Comparison of ENCODE assay signal across 8 cellular contexts in the genomic region with DNA sequence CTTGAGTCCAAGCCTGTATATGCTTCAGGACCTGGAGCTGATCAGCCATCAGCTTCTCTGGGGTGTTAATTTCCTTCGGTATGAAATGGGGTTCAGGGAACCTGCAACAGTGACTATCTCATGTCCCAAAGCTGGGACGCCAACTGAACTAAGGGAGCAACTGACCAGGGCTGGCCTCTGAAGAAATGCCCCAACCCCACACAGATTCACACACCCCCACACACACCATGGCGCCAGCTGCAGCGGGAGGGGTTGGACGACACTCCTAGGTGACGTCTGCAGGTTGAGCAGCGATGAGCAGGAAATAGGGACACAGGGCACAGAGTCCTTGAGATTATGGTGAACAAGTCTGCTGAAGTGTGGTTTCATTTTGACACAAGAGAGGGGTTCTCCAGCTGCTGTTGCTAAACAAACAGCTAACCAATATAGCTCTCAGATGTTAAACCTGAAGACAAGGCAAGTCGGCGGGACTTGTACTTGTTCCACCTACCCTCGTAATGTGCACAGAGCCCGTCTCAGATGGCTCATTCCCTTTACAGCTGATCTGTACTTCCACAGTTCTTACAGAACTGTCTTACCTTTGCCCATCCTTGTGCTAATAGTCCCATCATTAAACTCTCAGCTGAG. TPM values are rescaled to one million over a fixed set of nuclear protein-coding genes. Genes with fewer than 3 reads are reported as not detected.
A peak's percentile ranks its signal among the peaks of the same experiment; 100 is the strongest.
DNase-seq lines count a peak whose midpoint lies in the region; ATAC-seq and FAIRE-seq lines count a peak whose summit lies in the region.
"Had no signal": no experiment of that assay in that cellular context is flagged by ENCODE, and none has a peak within 500 bp of the region (broad histone marks: within the 10 kb centered on the region; RNA-seq: fewer than 3 reads in every experiment).

No MANE protein-coding gene starts in this region.

- WGBS in small intestine, 3 donors = 1 to 43% (median 18%) methylated on average over 11 of the region's 11 CpGs

- H3K9me3 ChIP-seq in small intestine (ENCODE audit: control insufficient read depth, low read depth) = no peaks in the 10 kb centered on the region

- H3K4me3 ChIP-seq in small intestine (ENCODE audit: low read depth in 1 of 2, low read length in 2 of 2) = peak overlapping the region in 1 of 2 donors; percentile 46
- H3K4me3 ChIP-seq: SK-N-MC had no signal

- ATAC-seq in GM19043 (IDR thresholded peaks at IDR 0.05; ENCODE audit: low read depth, unreplicated experiment) (peak; percentile 89), HG02885 (IDR thresholded peaks at IDR 0.05; ENCODE audit: poor library complexity, unreplicated experiment) (peak; percentile 91)

- H3K36me3 ChIP-seq in small intestine (ENCODE audit: control insufficient read depth in 2 of 2, insufficient read depth in 2 of 2, low read length in 2 of 2) = no peaks in the 10 kb centered on the region

- FAIRE-seq in small intestine (lab: Jason Lieb, UNC) = no peak

- no peaks in the 10 kb centered on the region for H3K4me1 ChIP-seq in small intestine (ENCODE audit: control insufficient read depth in 2 of 2, insufficient read depth in 1 of 2, low read depth in 1 of 2, low read length in 1 of 2)

- peak in 4 of 5 experiments; percentile 9 to 96 (median 14) for DNase-seq in T-helper 2 cell
- DNase-seq in small intestine = peak; percentile 92
- DNase-seq in SW 1271 (lab: John Stamatoyannopoulos, UW) = no peak
- no peak for DNase-seq in NCI-H82 (lab: John Stamatoyannopoulos, UW)
- no peak for DNase-seq in GDM1 (lab: John Stamatoyannopoulos, UW)

- no peaks in the 10 kb centered on the region for H3K27me3 ChIP-seq in small intestine (ENCODE audit: control insufficient read depth in 2 of 2, insufficient read depth in 2 of 2, low read length in 2 of 2)

- peak overlapping the region; percentile 92 to 93 for H3K27ac ChIP-seq in small intestine (ENCODE audit: low read depth in 1 of 2, low read length in 1 of 2)
- H3K27ac ChIP-seq: SK-N-MC had no signal

RNA-seq across cellular contexts. Expression of gene ADTRP, which starts 7.5 kb away (rescaled TPM):
- 10 to 100 TPM; 53.5 to 73.4 (median 64.9) TPM for polyA plus RNA-seq in small intestine

Comparison
In these comparisons a context has a peak if more than half of its experiments do, and no peak if none do; other contexts are left out.
1. DNase-seq: peak in T-helper 2 cell (4 of 5) and small intestine (single experiment); none in SW 1271 (0 of 2), NCI-H82 (single experiment) and GDM1 (single experiment).